In the genomic region with DNA sequence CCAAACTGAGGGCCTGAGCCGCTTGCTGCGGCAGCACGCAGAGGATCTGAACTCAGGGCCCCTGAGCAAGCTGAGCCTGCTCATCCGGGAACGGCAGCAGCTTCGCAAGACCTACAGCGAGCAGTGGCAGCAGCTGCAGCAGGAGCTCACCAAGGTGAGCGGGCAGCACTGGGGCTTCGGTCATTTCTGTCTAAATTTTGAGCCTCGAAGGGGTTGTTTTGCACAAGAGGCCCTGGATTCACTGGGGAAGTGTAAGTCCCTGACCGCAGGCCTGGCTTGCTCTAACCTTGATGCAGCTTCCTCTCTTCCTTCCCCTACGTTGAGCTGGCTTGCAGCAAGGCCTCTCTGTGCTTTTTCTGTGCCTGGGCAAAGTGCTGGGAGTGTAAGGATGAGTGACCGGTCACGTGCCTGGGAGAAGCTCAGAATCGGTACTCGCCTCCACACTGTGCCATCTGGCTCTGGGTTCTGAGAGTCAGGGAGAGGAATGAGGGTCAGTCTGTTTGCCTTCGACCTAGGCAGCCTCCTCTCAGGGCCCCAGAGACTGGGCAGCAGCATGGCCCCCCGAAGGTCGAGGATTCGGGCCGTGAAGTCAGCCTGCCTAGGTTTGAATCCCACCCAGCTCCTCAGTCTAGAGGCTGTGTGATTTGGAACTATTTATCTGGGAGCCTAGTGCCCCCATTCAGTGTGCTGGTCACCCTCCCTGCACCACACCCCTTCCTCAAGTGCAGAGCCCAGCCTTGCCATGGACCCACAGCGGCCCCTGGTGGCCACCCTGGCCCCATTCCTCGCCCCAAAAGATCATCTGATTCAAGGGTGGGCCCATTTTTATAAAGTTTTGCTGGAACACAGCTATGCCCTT, we compare ENCODE assay signal across 7 cellular contexts. TPM values are rescaled to one million over a fixed set of nuclear protein-coding genes. Genes with fewer than 3 reads are reported as not detected.
A peak's percentile ranks its signal among the peaks of the same experiment; 100 is the strongest.
DNase-seq lines count a peak whose midpoint lies in the region; ATAC-seq and TF ChIP-seq lines count a peak whose summit lies in the region.

No MANE protein-coding gene starts in this region.

- H3K79me1 ChIP-seq in neuronal stem cell (ENCODE audit: low read depth, low read length), result peaks cover 2% of the 10 kb centered on the region

- no peak overlapping the region for H4K91ac ChIP-seq in neuronal stem cell (ENCODE audit: low read depth, low read length, poor library complexity)

- no peaks in the 10 kb centered on the region for H3K27me3 Mint-ChIP-seq in activated T-helper 2 cell treated with anti-CD3 and anti-CD28 coated beads, Interferon-gamma antibody, Interleukin-2, Interleukin-4, amounts not matched to agents 10 μg/mL and 5 μg/mL and 100 μg/mL, durations not matched to agents 14 hours and 24 hours and 36 hours (ENCODE audit: low read depth)

- no peak for TF ChIP-seq POLR2A in suprapubic skin (IDR thresholded peaks at IDR 0.05)

- H3K4me3 Mint-ChIP-seq in activated T-helper 2 cell treated with anti-CD3 and anti-CD28 coated beads, Interferon-gamma antibody, Interleukin-2, Interleukin-4, amounts not matched to agents 10 μg/mL and 5 μg/mL and 100 μg/mL, durations not matched to agents 14 hours and 24 hours and 36 hours (ENCODE audit: low read depth), result peak overlapping the region; percentile 28

- no CpG with 5 or more reads among the region's 23 CpGs for WGBS in neuronal stem cell (ENCODE audit: extremely low coverage in 2 of 2, insufficient read length in 2 of 2, insufficient replicate concordance in 1 of 2), 2 donors
- 55% methylated on average over 17 of the region's 23 CpGs for WGBS in suprapubic skin

- H3K27ac ChIP-seq in RWPE2 (ENCODE audit: poor library complexity, severe bottlenecking) (no peak overlapping the region), neuronal stem cell (replicated peaks; ENCODE audit: low read length) (no peak overlapping the region), suprapubic skin (peak overlapping the region; percentile 87)

- TF ChIP-seq EP300 in suprapubic skin (IDR thresholded peaks at IDR 0.05), result no peak

- no peak overlapping the region for H2BK120ac ChIP-seq in neuronal stem cell (ENCODE audit: low read depth, low read length)

- peaks cover 30% of the 10 kb centered on the region for H3K4me1 Mint-ChIP-seq in activated T-helper 2 cell treated with anti-CD3 and anti-CD28 coated beads, Interferon-gamma antibody, Interleukin-2, Interleukin-4, amounts not matched to agents 10 μg/mL and 5 μg/mL and 100 μg/mL, durations not matched to agents 14 hours and 24 hours and 36 hours (ENCODE audit: low read depth)

- no peak overlapping the region for H3K4ac ChIP-seq in neuronal stem cell (ENCODE audit: low read length)

- H3K4me3 ChIP-seq in RWPE2 (ENCODE audit: severe bottlenecking) (no peak overlapping the region), fibroblast of the aortic adventitia (ENCODE audit: low read depth, low read length) (peak overlapping the region; percentile 64), neuronal stem cell (ENCODE audit: low read length in 2 of 2) (no peak overlapping the region), suprapubic skin (peak overlapping the region; percentile 58)

- H3K18ac ChIP-seq in neuronal stem cell (ENCODE audit: low read length), result no peak overlapping the region

- H3K4me1 ChIP-seq in RWPE2 (ENCODE audit: insufficient read depth, poor library complexity, severe bottlenecking) (no peaks in the 10 kb centered on the region), neuronal stem cell (ENCODE audit: control insufficient read depth in 2 of 2, insufficient read depth in 1 of 2, low read depth in 1 of 2, low read length in 2 of 2) (peaks cover 7 to 13% of the 10 kb centered on the region in 2 donors), suprapubic skin (peaks cover 45% of the 10 kb centered on the region)

- intact Hi-C loops in activated T-helper 2 cell treated with anti-CD3 and anti-CD28 coated beads, Interferon-gamma antibody, Interleukin-2, Interleukin-4, amounts not matched to agents 10 μg/mL and 5 μg/mL and 100 μg/mL, durations not matched to agents 14 hours and 24 hours and 36 hours (cut with micrococcal nuclease), result loop anchor here (1.0 to 5.0 kb wide), 4 partner anchors 12 to 237 kb away; partner anchors contain the start of gene BLM

- DNase-seq in RWPE2 (ENCODE audit: low spot score), result no peak
- peak; percentile 72 for DNase-seq in activated T-helper 2 cell treated with anti-CD3 and anti-CD28 coated beads, Interferon-gamma antibody, Interleukin-2, Interleukin-4, amounts not matched to agents 10 μg/mL and 5 μg/mL and 100 μg/mL, durations not matched to agents 14 hours and 24 hours and 36 hours (ENCODE audit: low spot score)
- DNase-seq in fibroblast of the aortic adventitia (ENCODE audit: low read depth), result peak; percentile 78
- DNase-seq in neuronal stem cell (ENCODE audit: low spot score), result peak; percentile 74
- DNase-seq in suprapubic skin (ENCODE audit: low spot score in 2 of 2), result peak; percentile 88 to 91

- H2BK12ac ChIP-seq in neuronal stem cell (ENCODE audit: low read length), result no peak overlapping the region

- H3K9ac ChIP-seq in neuronal stem cell (ENCODE audit: low read depth, low read length, poor library complexity), result peak overlapping the region; percentile 56

- ATAC-seq in HG03280 (IDR thresholded peaks at IDR 0.05; ENCODE audit: unreplicated experiment), result peak; percentile 51
- ATAC-seq in RWPE2 (ENCODE audit: low read depth), result peak; percentile 48

- H3K23ac ChIP-seq in neuronal stem cell (ENCODE audit: low read depth, low read length, poor library complexity), result no peak overlapping the region

- H2BK15ac ChIP-seq in neuronal stem cell (ENCODE audit: low read length), result peak overlapping the region; percentile 17

- peaks cover 69% of the 10 kb centered on the region for H3K36me3 Mint-ChIP-seq in activated T-helper 2 cell treated with anti-CD3 and anti-CD28 coated beads, Interferon-gamma antibody, Interleukin-2, Interleukin-4, amounts not matched to agents 10 μg/mL and 5 μg/mL and 100 μg/mL, durations not matched to agents 14 hours and 24 hours and 36 hours (ENCODE audit: low read depth)

- no peak overlapping the region for H3K4me2 ChIP-seq in neuronal stem cell (ENCODE audit: insufficient read depth, low read length, poor library complexity, severe bottlenecking)

- no peaks in the 10 kb centered on the region for H3K9me3 Mint-ChIP-seq in activated T-helper 2 cell treated with anti-CD3 and anti-CD28 coated beads, Interferon-gamma antibody, Interleukin-2, Interleukin-4, amounts not matched to agents 10 μg/mL and 5 μg/mL and 100 μg/mL, durations not matched to agents 14 hours and 24 hours and 36 hours

- peak; percentile 97 for TF ChIP-seq CTCF in GM12874 (IDR thresholded peaks at IDR 0.05; ENCODE audit: insufficient read depth, low read depth, low read length)
- TF ChIP-seq CTCF in RWPE2 (IDR thresholded peaks at IDR 0.05; ENCODE audit: poor library complexity, severe bottlenecking), result peak; percentile 100
- TF ChIP-seq CTCF in fibroblast of the aortic adventitia (IDR thresholded peaks at IDR 0.05; ENCODE audit: insufficient read depth, low read length), result peak; percentile 99
- TF ChIP-seq CTCF in suprapubic skin (IDR thresholded peaks at IDR 0.05), result peak; percentile 94 to 97

- H2AFZ ChIP-seq in neuronal stem cell (ENCODE audit: low read length), result peak overlapping the region; percentile 59

- peak overlapping the region; percentile 66 for H3K27ac Mint-ChIP-seq in activated T-helper 2 cell treated with anti-CD3 and anti-CD28 coated beads, Interferon-gamma antibody, Interleukin-2, Interleukin-4, amounts not matched to agents 10 μg/mL and 5 μg/mL and 100 μg/mL, durations not matched to agents 14 hours and 24 hours and 36 hours

- H2AK5ac ChIP-seq in neuronal stem cell (ENCODE audit: low read depth, low read length), result peak overlapping the region; percentile 60

- no peak overlapping the region for H3K14ac ChIP-seq in neuronal stem cell (ENCODE audit: low read length)

- H3K36me3 ChIP-seq in RWPE2 (ENCODE audit: low read depth) (peaks cover 2% of the 10 kb centered on the region), neuronal stem cell (replicated peaks in 1 of 2; ENCODE audit: control insufficient read depth in 2 of 2, insufficient read depth in 2 of 2, low read length in 2 of 2) (peaks cover 0 to 4% of the 10 kb centered on the region in 2 donors), suprapubic skin (peaks cover 37% of the 10 kb centered on the region)

- no peak overlapping the region for H4K8ac ChIP-seq in neuronal stem cell (ENCODE audit: low read depth, low read length)

- no peaks in the 10 kb centered on the region for H3K9me3 ChIP-seq in RWPE2 (ENCODE audit: severe bottlenecking)
- no peaks in the 10 kb centered on the region for H3K9me3 ChIP-seq in neuronal stem cell (replicated peaks in 1 of 2; ENCODE audit: control insufficient read depth in 2 of 2, insufficient read depth in 1 of 2, low read depth in 1 of 2, low read length in 2 of 2)
- H3K9me3 ChIP-seq in suprapubic skin, result no peaks in the 10 kb centered on the region

- H3K27me3 ChIP-seq in RWPE2 (ENCODE audit: insufficient read depth, poor library complexity, severe bottlenecking) (no peaks in the 10 kb centered on the region), neuronal stem cell (ENCODE audit: control insufficient read depth in 3 of 3, insufficient read depth in 3 of 3, low read depth in 1 of 3, low read length in 3 of 3) (no peaks in the 10 kb centered on the region), suprapubic skin (no peaks in the 10 kb centered on the region)

- H2BK5ac ChIP-seq in neuronal stem cell (ENCODE audit: low read length), result no peak overlapping the region

RNA-seq across cellular contexts. Expression of gene FES, which starts 1.4 kb away (rescaled TPM):
- 51.9 and 55.8 TPM in 2 replicates for total RNA-seq in activated T-helper 2 cell treated with anti-CD3 and anti-CD28 coated beads, Interferon-gamma antibody, Interleukin-2, Interleukin-4, amounts not matched to agents 10 μg/mL and 5 μg/mL and 100 μg/mL, durations not matched to agents 14 hours and 24 hours and 36 hours
- total RNA-seq in fibroblast of the aortic adventitia (ENCODE audit: low replicate concordance) (19.0 and 23.1 TPM in 2 replicates), suprapubic skin (10 to 100 TPM in 3 of 4 donors, 1 to 10 TPM in 1; 6.3 to 18.7 (median 11.8) TPM)
- polyA plus RNA-seq in neuronal stem cell (2013, experiment 1 of 2), result 2.6 TPM
- 2.3 TPM for polyA plus RNA-seq in neuronal stem cell (2013, experiment 2 of 2)

RNA-seq across cellular contexts. Expression of gene FURIN, which starts 17.3 kb away (rescaled TPM):
- total RNA-seq in activated T-helper 2 cell treated with anti-CD3 and anti-CD28 coated beads, Interferon-gamma antibody, Interleukin-2, Interleukin-4, amounts not matched to agents 10 μg/mL and 5 μg/mL and 100 μg/mL, durations not matched to agents 14 hours and 24 hours and 36 hours, result 564 and 570 TPM in 2 replicates
- total RNA-seq in fibroblast of the aortic adventitia (ENCODE audit: low replicate concordance) (45.0 and 67.4 TPM in 2 replicates), suprapubic skin (100 to 1,000 TPM in 2 of 4 donors, 10 to 100 TPM in 2; 61.6 to 120 (median 100) TPM)
- polyA plus RNA-seq in neuronal stem cell (2013, experiment 1 of 2), result 19.3 TPM
- polyA plus RNA-seq in neuronal stem cell (2013, experiment 2 of 2), result 19.0 TPM

RNA-seq across cellular contexts. Expression of gene MAN2A2, which starts 17.4 kb away (rescaled TPM):
- 200 and 201 TPM in 2 replicates for total RNA-seq in activated T-helper 2 cell treated with anti-CD3 and anti-CD28 coated beads, Interferon-gamma antibody, Interleukin-2, Interleukin-4, amounts not matched to agents 10 μg/mL and 5 μg/mL and 100 μg/mL, durations not matched to agents 14 hours and 24 hours and 36 hours
- total RNA-seq in fibroblast of the aortic adventitia (ENCODE audit: low replicate concordance), result 5.2 and 11.0 TPM in 2 replicates
- 41.6 TPM for polyA plus RNA-seq in neuronal stem cell (2013, experiment 1 of 2)
- polyA plus RNA-seq in neuronal stem cell (2013, experiment 2 of 2), result 37.8 TPM
- 10 to 100 TPM; 51.3 to 91.9 (median 62.2) TPM for total RNA-seq in suprapubic skin

RNA-seq across cellular contexts. Expression of gene HDDC3, which starts 46.7 kb away (rescaled TPM):
- 38.6 and 43.0 TPM in 2 replicates for total RNA-seq in activated T-helper 2 cell treated with anti-CD3 and anti-CD28 coated beads, Interferon-gamma antibody, Interleukin-2, Interleukin-4, amounts not matched to agents 10 μg/mL and 5 μg/mL and 100 μg/mL, durations not matched to agents 14 hours and 24 hours and 36 hours
- total RNA-seq in fibroblast of the aortic adventitia (ENCODE audit: low replicate concordance) (4.3 and 12.9 TPM in 2 replicates), suprapubic skin (100 to 1,000 TPM in 1 of 4 donors, 10 to 100 TPM in 3; 13.5 to 119 (median 17.0) TPM)
- polyA plus RNA-seq in neuronal stem cell (2013, experiment 1 of 2), result 17.1 TPM
- 16.8 TPM for polyA plus RNA-seq in neuronal stem cell (2013, experiment 2 of 2)

RNA-seq across cellular contexts. Expression of gene UNC45A, which starts 49.4 kb away (rescaled TPM):
- total RNA-seq in activated T-helper 2 cell treated with anti-CD3 and anti-CD28 coated beads, Interferon-gamma antibody, Interleukin-2, Interleukin-4, amounts not matched to agents 10 μg/mL and 5 μg/mL and 100 μg/mL, durations not matched to agents 14 hours and 24 hours and 36 hours, result 74.1 and 75.7 TPM in 2 replicates
- total RNA-seq in fibroblast of the aortic adventitia (ENCODE audit: low replicate concordance), result 66.5 and 75.6 TPM in 2 replicates
- polyA plus RNA-seq in neuronal stem cell (2013, experiment 1 of 2), result 29.4 TPM
- polyA plus RNA-seq in neuronal stem cell (2013, experiment 2 of 2), result 28.4 TPM
- total RNA-seq in suprapubic skin, result 10 to 100 TPM; 52.4 to 94.5 (median 67.8) TPM

Comparison
In these comparisons a context has a peak if more than half of its experiments do, and no peak if none do; other contexts are left out.
1. H3K4me3 ChIP-seq: peak in fibroblast of the aortic adventitia (single experiment) and suprapubic skin (single experiment); none in RWPE2 (single experiment) and neuronal stem cell (0 of 2).
2. Peak in every context shown above with its lines, with median percentiles within 50 percentile points of each other: CTCF ChIP-seq.